Comparison of ENCODE assay signal across 9 cellular contexts in genomic region chr11:70416881-70417280, GRCh38.
"Had no signal": no experiment of that assay in that cellular context is flagged by ENCODE, and none has a peak within 500 bp of the region (broad histone marks: within the 10 kb centered on the region; RNA-seq: fewer than 3 reads in every experiment).

No MANE protein-coding gene starts in this region.

- H3K9ac ChIP-seq: GM23248 had no signal

- H2AFZ ChIP-seq: GM23248 had no signal

- H3K4me3 ChIP-seq: GM23248, K562 had no signal

- FAIRE-seq: H54, HTR-8/SVneo, K562 had no signal

- DNase-seq: GM23248, GOT3, H9, HCEC 1CT, IMR-90, KG1 had no signal
